9 cellular contexts compared by ENCODE assay signal in the genomic region with DNA sequence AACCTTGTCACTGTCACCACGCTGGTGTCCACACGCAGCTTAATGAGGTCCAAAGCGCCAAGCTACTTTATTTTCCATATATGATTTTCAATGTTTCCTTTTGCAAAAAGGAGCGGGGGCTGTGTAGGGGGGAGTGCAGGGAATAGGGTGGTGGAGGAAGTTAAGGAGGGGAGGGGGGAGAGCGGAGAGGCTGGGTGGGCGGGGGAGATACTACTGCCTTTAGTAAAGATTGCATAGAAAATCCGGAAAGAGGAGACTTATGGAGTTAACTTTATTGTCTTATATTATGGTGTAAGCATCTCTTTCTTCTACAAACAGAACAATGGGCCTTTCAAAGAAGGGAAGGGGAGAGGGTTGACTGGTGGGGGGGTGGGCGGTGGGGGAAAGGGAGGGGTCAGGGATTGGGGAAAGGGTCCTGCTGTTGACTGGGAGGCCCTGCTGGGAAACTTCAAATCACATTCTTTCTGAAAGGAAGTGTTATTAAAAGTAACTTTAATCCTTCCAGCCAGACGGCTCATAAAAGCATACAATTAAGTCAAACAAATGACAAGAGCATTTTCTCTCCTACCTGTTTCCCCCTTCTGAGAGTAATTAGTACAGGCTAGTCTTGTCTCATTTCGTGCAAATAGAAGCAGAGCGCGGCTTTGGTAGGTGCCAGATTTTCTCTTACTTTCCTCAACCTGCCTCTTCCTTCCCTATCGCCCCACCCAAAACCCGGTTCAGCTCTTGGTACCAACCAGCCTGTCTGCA.
A peak's percentile ranks its signal among the peaks of the same experiment; 100 is the strongest.
DNase-seq lines count a peak whose midpoint lies in the region; ATAC-seq and TF ChIP-seq lines count a peak whose summit lies in the region.
"Had no signal": no experiment of that assay in that cellular context is flagged by ENCODE, and none has a peak within 500 bp of the region (broad histone marks: within the 10 kb centered on the region; RNA-seq: fewer than 3 reads in every experiment).

No MANE protein-coding gene starts in this region.

- no peaks in the 10 kb centered on the region for H3K9me3 Mint-ChIP-seq in GM23338

- H3K27ac ChIP-seq in GM23338 (ENCODE audit: low read depth): no peak overlapping the region
- H3K27ac ChIP-seq in RWPE2 (ENCODE audit: poor library complexity, severe bottlenecking): no peak overlapping the region
- no peak overlapping the region for H3K27ac ChIP-seq in prostate gland
- H3K27ac ChIP-seq: transverse colon had no signal

- intact Hi-C loops in prostate gland (cut with DNase I): no loop called here

- H3K4me3 Mint-ChIP-seq in GM23338: peak overlapping the region; percentile 89

- peak overlapping the region; percentile 100 for H2AFZ ChIP-seq in GM23338

- peak overlapping the region; percentile 82 for H3K4me3 ChIP-seq in GM23338
- H3K4me3 ChIP-seq in RWPE2 (ENCODE audit: severe bottlenecking): peak overlapping the region; percentile 34
- H3K4me3 ChIP-seq in fibroblast of pulmonary artery (replicated peaks; ENCODE audit: low read depth, low read length): peak overlapping the region; percentile 62
- peak overlapping the region; percentile 19 to 23 for H3K4me3 ChIP-seq in prostate gland

- H3K4me2 ChIP-seq in GM23338: peak overlapping the region; percentile 94

- H3K9me3 ChIP-seq in RWPE2 (ENCODE audit: severe bottlenecking) (no peaks in the 10 kb centered on the region), prostate gland (no peaks in the 10 kb centered on the region)
- H3K9me3 ChIP-seq: transverse colon had no signal

- TF ChIP-seq CTCF in GM23338 (conservative IDR thresholded peaks at IDR 0.05; ENCODE audit: low read depth in 2 of 2): no peak
- TF ChIP-seq CTCF in RWPE2 (IDR thresholded peaks at IDR 0.05; ENCODE audit: poor library complexity, severe bottlenecking): no peak
- TF ChIP-seq CTCF in fibroblast of pulmonary artery (IDR thresholded peaks at IDR 0.05; ENCODE audit: low read length, missing control alignments): no peak
- TF ChIP-seq CTCF in prostate gland (IDR thresholded peaks at IDR 0.05): no peak

- H3F3A ChIP-seq in GM23338 (replicated peaks; ENCODE audit: low read depth): no peaks in the 10 kb centered on the region

- H3K36me3 Mint-ChIP-seq in GM23338 (ENCODE audit: low read depth): no peaks in the 10 kb centered on the region

- WGBS in prostate gland: 18% methylated on average over 14 of the region's 14 CpGs

- no peaks in the 10 kb centered on the region for H4K20me1 ChIP-seq in GM23338 (replicated peaks; ENCODE audit: insufficient read depth)

- H3K79me2 ChIP-seq in GM23338 (replicated peaks; ENCODE audit: insufficient read depth): no peaks in the 10 kb centered on the region

- peaks cover 22% of the 10 kb centered on the region for H3K27me3 ChIP-seq in GM23338 (ENCODE audit: insufficient read depth)
- no peaks in the 10 kb centered on the region for H3K27me3 ChIP-seq in RWPE2 (ENCODE audit: insufficient read depth, poor library complexity, severe bottlenecking)
- no peaks in the 10 kb centered on the region for H3K27me3 ChIP-seq in prostate gland (replicated peaks; ENCODE audit: insufficient read depth)

- H3K36me3 ChIP-seq in GM23338 (ENCODE audit: insufficient read depth) (no peaks in the 10 kb centered on the region), RWPE2 (ENCODE audit: low read depth) (no peaks in the 10 kb centered on the region), prostate gland (no peaks in the 10 kb centered on the region)
- H3K36me3 ChIP-seq: transverse colon had no signal

- no peak overlapping the region for H3K27ac Mint-ChIP-seq in GM23338

- H3K9me2 ChIP-seq in GM23338 (ENCODE audit: insufficient read depth): no peaks in the 10 kb centered on the region

- H3K4me1 ChIP-seq in GM23338 (ENCODE audit: insufficient read depth) (peaks cover 8% of the 10 kb centered on the region), RWPE2 (ENCODE audit: insufficient read depth, poor library complexity, severe bottlenecking) (peaks cover 9% of the 10 kb centered on the region), prostate gland (replicated peaks) (peaks cover 4% of the 10 kb centered on the region)

- peaks cover 21% of the 10 kb centered on the region for H3K4me1 Mint-ChIP-seq in GM23338

- peak; percentile 55 for ATAC-seq in GM23338
- ATAC-seq in RWPE2 (ENCODE audit: low read depth): no peak
- no peak for ATAC-seq in GM19035 (IDR thresholded peaks at IDR 0.05; ENCODE audit: unreplicated experiment)

- no peak for TF ChIP-seq POLR2A in prostate gland (IDR thresholded peaks at IDR 0.05)

- H3K27me3 Mint-ChIP-seq in GM23338 (ENCODE audit: insufficient read depth, low read depth, poor library complexity): peaks cover 13% of the 10 kb centered on the region

- DNase-seq in GM23338 (ENCODE audit: low spot score) (peak; percentile 23), RWPE2 (ENCODE audit: low spot score) (no peak), fibroblast of pulmonary artery (ENCODE audit: low read depth) (no peak), prostate gland (ENCODE audit: low spot score) (no peak), cortex of kidney (lab: John Stamatoyannopoulos, UW) (no peak), GF-D8 (lab: John Stamatoyannopoulos, UW) (no peak), A172 (ENCODE audit: low spot score) (no peak)

TF ChIP-seq in GM23338, 12 proteins besides CTCF, POLR2A, EP300 and RAD21 (continues in another document):
- TF ChIP-seq ETS1 (IDR thresholded peaks at IDR 0.05) (no peak), EZH2phosphoT487 (IDR thresholded peaks at IDR 0.05; ENCODE audit: unreplicated experiment) (no peak), JUNB (IDR thresholded peaks at IDR 0.05; ENCODE audit: unreplicated experiment) (no peak), ZNF462 (CRISPR knock-in tag; IDR thresholded peaks at IDR 0.05) (no peak), ZNF114 (CRISPR knock-in tag; IDR thresholded peaks at IDR 0.05) (no peak), NANOG (IDR thresholded peaks at IDR 0.05; ENCODE audit: borderline replicate concordance) (no peak), EZH2 (IDR thresholded peaks at IDR 0.05; ENCODE audit: low read depth, unreplicated experiment) (no peak)

Comparison
In these comparisons a context has a peak if more than half of its experiments do, and no peak if none do; other contexts are left out.
1. H3K4me3 ChIP-seq: peak in every context shown above with its lines; median percentile 82 in GM23338; 62 in fibroblast of pulmonary artery; 34 in RWPE2; 21 in prostate gland.